8 cellular contexts compared by ENCODE assay signal in genomic region chr2:62038980-62039771, GRCh38.
DNase-seq lines count a peak whose midpoint lies in the region; ATAC-seq and TF ChIP-seq lines count a peak whose summit lies in the region.

No MANE protein-coding gene starts in this region.

- TF ChIP-seq CTCF in GM12865 (IDR thresholded peaks at IDR 0.05; ENCODE audit: insufficient read depth, low read depth, low read length, missing control alignments): no peak

- H3K4me3 ChIP-seq in GM12865 (ENCODE audit: low read depth, low read length): no peak overlapping the region

- ATAC-seq in GM21381 (IDR thresholded peaks at IDR 0.05; ENCODE audit: unreplicated experiment): peak; percentile 99
- peak; percentile 87 for ATAC-seq in HG03558 (IDR thresholded peaks at IDR 0.05; ENCODE audit: extremely low read depth, unreplicated experiment)

- DNase-seq in GM12865 (ENCODE audit: low read depth) (peak; percentile 95), middle frontal gyrus (ENCODE audit: extremely low spot score, low spot score) (peak; percentile 24), NCI-H526 (lab: John Stamatoyannopoulos, UW) (no peak), cortex of kidney (lab: John Stamatoyannopoulos, UW) (no peak)
- DNase-seq in activated CD4-positive, alpha-beta T cell treated with anti-CD3 and anti-CD28 coated beads, Interleukin-2, amount 50 U/mL, for 48 hours: peak; percentile 5 to 19
- no peak for DNase-seq in stimulated activated naive CD4-positive, alpha-beta T cell (lab: John Stamatoyannopoulos, UW)

Comparison
In these comparisons a context has a peak if more than half of its experiments do, and no peak if none do; other contexts are left out.
1. DNase-seq: peak in GM12865 (single experiment), activated CD4-positive, alpha-beta T cell treated with anti-CD3 and anti-CD28 coated beads, Interleukin-2, amount 50 U/mL, for 48 hours (2 of 2) and middle frontal gyrus (single experiment); none in NCI-H526 (0 of 2), stimulated activated naive CD4-positive, alpha-beta T cell (0 of 6) and cortex of kidney (single experiment).